ENCODE assay signal across 8 cellular contexts in genomic region chr5:83077662-83078261, GRCh38. TPM values are rescaled to one million over a fixed set of nuclear protein-coding genes. Genes with fewer than 3 reads are reported as not detected.
DNase-seq lines count a peak whose midpoint lies in the region; ATAC-seq and TF ChIP-seq lines count a peak whose summit lies in the region.

No MANE protein-coding gene starts in this region.

- H3K36me3 Mint-ChIP-seq in central memory CD8-positive, alpha-beta T cell (ENCODE audit: insufficient read depth): peaks cover 8% of the 10 kb centered on the region

- H3K4me3 ChIP-seq in PC-3 (ENCODE audit: low read length) (peak overlapping the region; percentile 94), lower lobe of right lung (peak overlapping the region; percentile 88), urinary bladder (ENCODE audit: low read depth, low read length) (peak overlapping the region; percentile 61)

- H3K4me3 Mint-ChIP-seq in central memory CD8-positive, alpha-beta T cell: peak overlapping the region; percentile 95

- H3K9ac ChIP-seq in PC-3 (ENCODE audit: low read length): peak overlapping the region; percentile 96

- TF ChIP-seq CTCF in PC-3 (conservative IDR thresholded peaks at IDR 0.05; ENCODE audit: low read depth, low read length): no peak
- TF ChIP-seq CTCF in lower lobe of right lung (IDR thresholded peaks at IDR 0.05): no peak

- H3K9me3 Mint-ChIP-seq in central memory CD8-positive, alpha-beta T cell: no peaks in the 10 kb centered on the region

- peaks cover 58% of the 10 kb centered on the region for H3K79me2 ChIP-seq in PC-3 (ENCODE audit: low read length)

- H3K27ac Mint-ChIP-seq in central memory CD8-positive, alpha-beta T cell (ENCODE audit: low read depth): peak overlapping the region; percentile 98

- peak overlapping the region; percentile 99 for H3K4me2 ChIP-seq in PC-3 (ENCODE audit: low read length)

- peaks cover 48% of the 10 kb centered on the region for H3K4me1 Mint-ChIP-seq in central memory CD8-positive, alpha-beta T cell

- peak overlapping the region; percentile 100 for H2AFZ ChIP-seq in PC-3 (ENCODE audit: low read length)

- no peaks in the 10 kb centered on the region for H3K27me3 ChIP-seq in PC-3 (ENCODE audit: low read length)
- no peaks in the 10 kb centered on the region for H3K27me3 ChIP-seq in lower lobe of right lung (ENCODE audit: low read depth)

- peak overlapping the region; percentile 53 for H3K27ac ChIP-seq in PC-3 (ENCODE audit: low read length)
- H3K27ac ChIP-seq in lower lobe of right lung: peak overlapping the region; percentile 89
- peak overlapping the region; percentile 31 for H3K27ac ChIP-seq in urinary bladder (ENCODE audit: low read depth)

- no peaks in the 10 kb centered on the region for H3F3A ChIP-seq in PC-3 (ENCODE audit: low read length, unreplicated experiment)

- peaks cover 18% of the 10 kb centered on the region for H3K36me3 ChIP-seq in PC-3 (ENCODE audit: low read depth, low read length)
- H3K36me3 ChIP-seq in lower lobe of right lung: no peaks in the 10 kb centered on the region
- H3K36me3 ChIP-seq in urinary bladder (ENCODE audit: insufficient read depth): no peaks in the 10 kb centered on the region

- H3K27me3 Mint-ChIP-seq in central memory CD8-positive, alpha-beta T cell: no peaks in the 10 kb centered on the region

- DNase-seq in Right ventricle myocardium superior (no peak), cardiac septum (ENCODE audit: low spot score) (no peak), PC-3 (no peak), lower lobe of right lung (no peak)
- peak in 1 of 2 donors; percentile 13 for DNase-seq in central memory CD8-positive, alpha-beta T cell (ENCODE audit: low spot score in 2 of 2)
- DNase-seq in activated CD8-positive, alpha-beta memory T cell treated with anti-CD3 and anti-CD28 coated beads, Interleukin-2, amount 50 U/mL, for 4 hours: no peak

- peaks cover 22% of the 10 kb centered on the region; the same call in 1 of the 2 replicates for H4K20me1 ChIP-seq in PC-3 (ENCODE audit: low read length)

- H3K9me2 ChIP-seq in PC-3 (replicated peaks; ENCODE audit: low read length): no peaks in the 10 kb centered on the region

- CTCF ChIA-PET in PC-3 (lab: Charles Lee): no interaction called here

- H3K9me3 ChIP-seq in PC-3 (ENCODE audit: low read length) (no peaks in the 10 kb centered on the region), lower lobe of right lung (no peaks in the 10 kb centered on the region)

- BruUV-seq in PC-3 (replicated peaks; lab: Mats Ljungman, UMichigan): TSS peak; percentile 85

- 2% methylated on average over 14 of the region's 14 CpGs for WGBS in urinary bladder

- POLR2A ChIA-PET in PC-3 (lab: Charles Lee; ENCODE audit: unreplicated experiment): interaction anchor here (0.6 to 0.7 kb wide), 6 partner anchors 57 to 507 kb away, joined by 3 to 4 read pairs (median 3); no protein-coding TSS in a partner anchor

- intact Hi-C loops in Right ventricle myocardium superior (cut with DNase I) (no loop called here), cardiac septum (cut with DNase I) (no loop called here), PC-3 (cut with micrococcal nuclease) (loop anchor here (2.0 to 10.0 kb wide), 3 partner anchors 357 to 437 kb away; partner anchors contain the start of gene VCAN), lower lobe of right lung (cut with DNase I) (no loop called here)

- H3K4me1 ChIP-seq in PC-3 (ENCODE audit: insufficient read depth, low read length): peaks cover 19% of the 10 kb centered on the region
- peaks cover 39% of the 10 kb centered on the region for H3K4me1 ChIP-seq in lower lobe of right lung
- H3K4me1 ChIP-seq in urinary bladder (ENCODE audit: insufficient read depth): no peaks in the 10 kb centered on the region

- ATAC-seq in Right ventricle myocardium superior (ENCODE audit: poor library complexity) (peak; percentile 10), HG02884 (IDR thresholded peaks at IDR 0.05; ENCODE audit: unreplicated experiment) (peak; percentile 7), PC-3 (peak; percentile 3; the same call in 1 of the 2 replicates), lower lobe of right lung (peak; percentile 3 to 22)
- peak; percentile 8 for ATAC-seq in central memory CD8-positive, alpha-beta T cell (replicated peaks; ENCODE audit: extremely low read depth, poor library complexity, severe bottlenecking)

RNA-seq across cellular contexts. Expression of gene XRCC4, which starts 0.4 kb away (rescaled TPM):
- total RNA-seq in Right ventricle myocardium superior: 4.8 TPM
- total RNA-seq in cardiac septum: 28.8 TPM
- total RNA-seq in PC-3 (2014; rRNA removed): 11.5 and 13.8 TPM in 2 replicates
- total RNA-seq in lower lobe of right lung: 9.2 TPM
- 12.1 TPM for total RNA-seq in urinary bladder
- 8.0 TPM for polyA plus RNA-seq in urinary bladder

RNA-seq across cellular contexts. Expression of gene TMEM167A, which starts 0.6 kb away (rescaled TPM):
- 39.9 TPM for total RNA-seq in Right ventricle myocardium superior
- total RNA-seq in cardiac septum: 48.5 TPM
- total RNA-seq in PC-3 (2014; rRNA removed): 25.1 and 35.7 TPM in 2 replicates
- total RNA-seq in lower lobe of right lung: 89.9 TPM
- 113 TPM for total RNA-seq in urinary bladder
- polyA plus RNA-seq in urinary bladder: 30.1 TPM

Comparison
In these comparisons a context has a peak if more than half of its experiments do, and no peak if none do; other contexts are left out.
1. H3K27ac ChIP-seq: peak in every context shown above with its lines; median percentile 89 in lower lobe of right lung; 53 in PC-3; 31 in urinary bladder.